1 cellular context compared by ENCODE assay signal in the genomic region with DNA sequence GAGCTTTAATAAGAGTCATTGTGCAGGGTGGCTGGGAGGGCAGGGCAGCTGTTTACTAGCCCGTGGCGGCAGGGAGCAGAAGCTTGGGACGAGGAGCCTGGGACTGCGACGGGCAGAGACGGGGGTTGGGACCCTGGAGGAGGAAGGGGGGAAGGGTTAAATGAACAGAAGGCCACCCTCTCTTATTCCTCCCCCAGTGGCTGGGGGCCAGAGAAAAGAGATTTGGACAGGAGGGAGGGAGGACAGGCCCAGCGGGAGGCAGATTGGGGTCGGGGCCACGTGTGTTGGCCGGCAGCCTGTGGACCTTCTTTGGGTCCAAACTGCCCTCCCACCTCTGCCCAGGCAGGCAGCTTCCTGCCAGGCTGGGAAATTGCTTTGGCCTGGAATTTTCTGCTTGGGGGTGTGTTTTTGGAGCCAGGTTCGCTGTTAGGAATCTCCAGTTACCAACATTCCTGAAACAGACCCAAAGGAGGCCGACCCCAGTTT.
TF ChIP-seq lines count a peak whose summit lies in the region.

No MANE protein-coding gene starts in this region.

TF ChIP-seq in SK-N-SH treated with all-trans-retinoic acid at 6 μM for 48 hours, 23 proteins besides CTCF, POLR2A, EP300 and RAD21 (continued from another document):
- TF ChIP-seq, protein P1, sequence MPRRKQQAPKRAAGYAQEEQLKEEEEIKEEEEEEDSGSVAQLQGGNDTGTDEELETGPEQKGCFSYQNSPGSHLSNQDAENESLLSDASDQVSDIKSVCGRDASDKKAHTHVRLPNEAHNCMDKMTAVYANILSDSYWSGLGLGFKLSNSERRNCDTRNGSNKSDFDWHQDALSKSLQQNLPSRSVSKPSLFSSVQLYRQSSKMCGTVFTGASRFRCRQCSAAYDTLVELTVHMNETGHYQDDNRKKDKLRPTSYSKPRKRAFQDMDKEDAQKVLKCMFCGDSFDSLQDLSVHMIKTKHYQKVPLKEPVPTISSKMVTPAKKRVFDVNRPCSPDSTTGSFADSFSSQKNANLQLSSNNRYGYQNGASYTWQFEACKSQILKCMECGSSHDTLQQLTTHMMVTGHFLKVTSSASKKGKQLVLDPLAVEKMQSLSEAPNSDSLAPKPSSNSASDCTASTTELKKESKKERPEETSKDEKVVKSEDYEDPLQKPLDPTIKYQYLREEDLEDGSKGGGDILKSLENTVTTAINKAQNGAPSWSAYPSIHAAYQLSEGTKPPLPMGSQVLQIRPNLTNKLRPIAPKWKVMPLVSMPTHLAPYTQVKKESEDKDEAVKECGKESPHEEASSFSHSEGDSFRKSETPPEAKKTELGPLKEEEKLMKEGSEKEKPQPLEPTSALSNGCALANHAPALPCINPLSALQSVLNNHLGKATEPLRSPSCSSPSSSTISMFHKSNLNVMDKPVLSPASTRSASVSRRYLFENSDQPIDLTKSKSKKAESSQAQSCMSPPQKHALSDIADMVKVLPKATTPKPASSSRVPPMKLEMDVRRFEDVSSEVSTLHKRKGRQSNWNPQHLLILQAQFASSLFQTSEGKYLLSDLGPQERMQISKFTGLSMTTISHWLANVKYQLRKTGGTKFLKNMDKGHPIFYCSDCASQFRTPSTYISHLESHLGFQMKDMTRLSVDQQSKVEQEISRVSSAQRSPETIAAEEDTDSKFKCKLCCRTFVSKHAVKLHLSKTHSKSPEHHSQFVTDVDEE (CRISPR knock-in tag; IDR thresholded peaks at IDR 0.05), result no peak
- TF ChIP-seq, protein P2, sequence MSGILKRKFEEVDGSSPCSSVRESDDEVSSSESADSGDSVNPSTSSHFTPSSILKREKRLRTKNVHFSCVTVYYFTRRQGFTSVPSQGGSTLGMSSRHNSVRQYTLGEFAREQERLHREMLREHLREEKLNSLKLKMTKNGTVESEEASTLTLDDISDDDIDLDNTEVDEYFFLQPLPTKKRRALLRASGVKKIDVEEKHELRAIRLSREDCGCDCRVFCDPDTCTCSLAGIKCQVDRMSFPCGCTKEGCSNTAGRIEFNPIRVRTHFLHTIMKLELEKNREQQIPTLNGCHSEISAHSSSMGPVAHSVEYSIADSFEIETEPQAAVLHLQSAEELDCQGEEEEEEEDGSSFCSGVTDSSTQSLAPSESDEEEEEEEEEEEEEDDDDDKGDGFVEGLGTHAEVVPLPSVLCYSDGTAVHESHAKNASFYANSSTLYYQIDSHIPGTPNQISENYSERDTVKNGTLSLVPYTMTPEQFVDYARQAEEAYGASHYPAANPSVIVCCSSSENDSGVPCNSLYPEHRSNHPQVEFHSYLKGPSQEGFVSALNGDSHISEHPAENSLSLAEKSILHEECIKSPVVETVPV (CRISPR knock-in tag; IDR thresholded peaks at IDR 0.05), result no peak
